ENCODE assay signal across 8 cellular contexts in the genomic region with DNA sequence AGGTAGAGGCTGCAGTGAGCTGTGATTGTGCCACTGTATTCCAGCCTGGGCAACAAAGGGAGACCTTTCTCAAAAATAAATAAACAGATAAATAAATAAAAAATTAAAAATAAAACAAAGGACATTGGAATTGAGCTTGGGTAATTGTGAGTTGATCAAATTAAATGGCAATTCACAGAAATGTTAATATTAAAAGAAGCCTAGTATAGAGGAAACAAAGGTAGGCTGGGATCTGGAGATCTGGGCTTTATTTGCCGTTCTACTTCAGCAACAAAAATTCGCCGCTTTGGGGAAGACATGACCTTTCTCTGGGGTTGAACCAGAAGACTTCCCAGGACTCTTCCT. TPM values are rescaled to one million over a fixed set of nuclear protein-coding genes. Genes with fewer than 3 reads are reported as not detected.
DNase-seq lines count a peak whose midpoint lies in the region; ATAC-seq and TF ChIP-seq lines count a peak whose summit lies in the region.

No MANE protein-coding gene starts in this region.

- peak; percentile 19 for ATAC-seq in GM21367 (IDR thresholded peaks at IDR 0.05; ENCODE audit: unreplicated experiment)
- ATAC-seq in SK-N-SH treated with all-trans-retinoic acid at 6 μM for 48 hours = peak; percentile 29
- ATAC-seq in gastrocnemius medialis = peak in 1 of 2 donors; percentile 8
- no peak for ATAC-seq in HG02884 (IDR thresholded peaks at IDR 0.05; ENCODE audit: unreplicated experiment)
- ATAC-seq in HG02870 (IDR thresholded peaks at IDR 0.05; ENCODE audit: unreplicated experiment) = no peak
- no peak for ATAC-seq in HG03460 (IDR thresholded peaks at IDR 0.05; ENCODE audit: unreplicated experiment)

- peaks cover 2 to 31% of the 10 kb centered on the region in 2 donors for H3K36me3 ChIP-seq in gastrocnemius medialis

- DNase-seq in fibroblast of pulmonary artery (ENCODE audit: low read depth) = no peak
- no peak for DNase-seq in gastrocnemius medialis
- DNase-seq in NCI-H82 (lab: John Stamatoyannopoulos, UW) = no peak

- TF ChIP-seq CTCF in fibroblast of pulmonary artery (IDR thresholded peaks at IDR 0.05; ENCODE audit: low read length, missing control alignments) = no peak
- no peak for TF ChIP-seq CTCF in gastrocnemius medialis (IDR thresholded peaks at IDR 0.05 in 4 of 5, conservative IDR thresholded peaks at IDR 0.05 in 1 of 5)

- no peaks in the 10 kb centered on the region for H3K9me3 ChIP-seq in gastrocnemius medialis

- H3K4me1 ChIP-seq in gastrocnemius medialis = peaks cover 12 to 17% of the 10 kb centered on the region in 2 donors

- no peaks in the 10 kb centered on the region for H3K27me3 ChIP-seq in gastrocnemius medialis

- H3K4me3 ChIP-seq in fibroblast of pulmonary artery (replicated peaks; ENCODE audit: low read depth, low read length) (peak overlapping the region; percentile 95), gastrocnemius medialis (peak overlapping the region; percentile 85 to 100 (median 91))

- peak overlapping the region; percentile 81 to 94 (median 88) for H3K27ac ChIP-seq in gastrocnemius medialis

- intact Hi-C loops in gastrocnemius medialis (cut with DNase I; ENCODE audit: low total_unique reads) = loop anchor here (1.0 kb wide), 2 partner anchors 25 to 51 kb away; a partner anchor contains a TSS

- no peak for TF ChIP-seq POLR2A in gastrocnemius medialis (IDR thresholded peaks at IDR 0.05)

- in situ Hi-C loops in gastrocnemius medialis (cut with MboI; ENCODE audit: low sequenced_read_pairs in 4 of 4) = loop anchor here in 1 of 4 donors (25.0 kb wide), 1 partner anchor 186 kb away; a partner anchor contains a TSS

TF ChIP-seq in SK-N-SH treated with all-trans-retinoic acid at 6 μM for 48 hours, 23 proteins besides CTCF, POLR2A, EP300 and RAD21:
- TF ChIP-seq OSR1 (CRISPR knock-in tag; IDR thresholded peaks at IDR 0.05) = no peak
- TF ChIP-seq, protein P1, sequence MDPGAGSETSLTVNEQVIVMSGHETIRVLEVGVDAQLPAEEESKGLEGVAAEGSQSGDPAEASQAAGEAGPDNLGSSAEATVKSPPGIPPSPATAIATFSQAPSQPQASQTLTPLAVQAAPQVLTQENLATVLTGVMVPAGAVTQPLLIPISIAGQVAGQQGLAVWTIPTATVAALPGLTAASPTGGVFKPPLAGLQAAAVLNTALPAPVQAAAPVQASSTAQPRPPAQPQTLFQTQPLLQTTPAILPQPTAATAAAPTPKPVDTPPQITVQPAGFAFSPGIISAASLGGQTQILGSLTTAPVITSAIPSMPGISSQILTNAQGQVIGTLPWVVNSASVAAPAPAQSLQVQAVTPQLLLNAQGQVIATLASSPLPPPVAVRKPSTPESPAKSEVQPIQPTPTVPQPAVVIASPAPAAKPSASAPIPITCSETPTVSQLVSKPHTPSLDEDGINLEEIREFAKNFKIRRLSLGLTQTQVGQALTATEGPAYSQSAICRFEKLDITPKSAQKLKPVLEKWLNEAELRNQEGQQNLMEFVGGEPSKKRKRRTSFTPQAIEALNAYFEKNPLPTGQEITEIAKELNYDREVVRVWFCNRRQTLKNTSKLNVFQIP (CRISPR knock-in tag; IDR thresholded peaks at IDR 0.05; ENCODE audit: borderline replicate concordance, low read depth) = no peak
- TF ChIP-seq, protein P2, sequence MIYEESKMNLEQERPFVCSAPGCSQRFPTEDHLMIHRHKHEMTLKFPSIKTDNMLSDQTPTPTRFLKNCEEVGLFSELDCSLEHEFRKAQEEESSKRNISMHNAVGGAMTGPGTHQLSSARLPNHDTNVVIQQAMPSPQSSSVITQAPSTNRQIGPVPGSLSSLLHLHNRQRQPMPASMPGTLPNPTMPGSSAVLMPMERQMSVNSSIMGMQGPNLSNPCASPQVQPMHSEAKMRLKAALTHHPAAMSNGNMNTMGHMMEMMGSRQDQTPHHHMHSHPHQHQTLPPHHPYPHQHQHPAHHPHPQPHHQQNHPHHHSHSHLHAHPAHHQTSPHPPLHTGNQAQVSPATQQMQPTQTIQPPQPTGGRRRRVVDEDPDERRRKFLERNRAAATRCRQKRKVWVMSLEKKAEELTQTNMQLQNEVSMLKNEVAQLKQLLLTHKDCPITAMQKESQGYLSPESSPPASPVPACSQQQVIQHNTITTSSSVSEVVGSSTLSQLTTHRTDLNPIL (CRISPR knock-in tag; IDR thresholded peaks at IDR 0.05; ENCODE audit: low read depth) = no peak
- no peak for TF ChIP-seq TCF4 (CRISPR knock-in tag; IDR thresholded peaks at IDR 0.05; ENCODE audit: borderline replicate concordance)
- TF ChIP-seq BACH2 (CRISPR knock-in tag; IDR thresholded peaks at IDR 0.05; ENCODE audit: borderline replicate concordance) = no peak
- no peak for TF ChIP-seq ARNTL (CRISPR knock-in tag; IDR thresholded peaks at IDR 0.05; ENCODE audit: borderline replicate concordance, low read depth)
- TF ChIP-seq, protein P3, sequence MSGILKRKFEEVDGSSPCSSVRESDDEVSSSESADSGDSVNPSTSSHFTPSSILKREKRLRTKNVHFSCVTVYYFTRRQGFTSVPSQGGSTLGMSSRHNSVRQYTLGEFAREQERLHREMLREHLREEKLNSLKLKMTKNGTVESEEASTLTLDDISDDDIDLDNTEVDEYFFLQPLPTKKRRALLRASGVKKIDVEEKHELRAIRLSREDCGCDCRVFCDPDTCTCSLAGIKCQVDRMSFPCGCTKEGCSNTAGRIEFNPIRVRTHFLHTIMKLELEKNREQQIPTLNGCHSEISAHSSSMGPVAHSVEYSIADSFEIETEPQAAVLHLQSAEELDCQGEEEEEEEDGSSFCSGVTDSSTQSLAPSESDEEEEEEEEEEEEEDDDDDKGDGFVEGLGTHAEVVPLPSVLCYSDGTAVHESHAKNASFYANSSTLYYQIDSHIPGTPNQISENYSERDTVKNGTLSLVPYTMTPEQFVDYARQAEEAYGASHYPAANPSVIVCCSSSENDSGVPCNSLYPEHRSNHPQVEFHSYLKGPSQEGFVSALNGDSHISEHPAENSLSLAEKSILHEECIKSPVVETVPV (CRISPR knock-in tag; IDR thresholded peaks at IDR 0.05) = no peak
- TF ChIP-seq ZNF565 (CRISPR knock-in tag; conservative IDR thresholded peaks at IDR 0.05; ENCODE audit: low read depth) = no peak
- no peak for TF ChIP-seq ISL1 (CRISPR knock-in tag; IDR thresholded peaks at IDR 0.05)
- TF ChIP-seq, protein P4, sequence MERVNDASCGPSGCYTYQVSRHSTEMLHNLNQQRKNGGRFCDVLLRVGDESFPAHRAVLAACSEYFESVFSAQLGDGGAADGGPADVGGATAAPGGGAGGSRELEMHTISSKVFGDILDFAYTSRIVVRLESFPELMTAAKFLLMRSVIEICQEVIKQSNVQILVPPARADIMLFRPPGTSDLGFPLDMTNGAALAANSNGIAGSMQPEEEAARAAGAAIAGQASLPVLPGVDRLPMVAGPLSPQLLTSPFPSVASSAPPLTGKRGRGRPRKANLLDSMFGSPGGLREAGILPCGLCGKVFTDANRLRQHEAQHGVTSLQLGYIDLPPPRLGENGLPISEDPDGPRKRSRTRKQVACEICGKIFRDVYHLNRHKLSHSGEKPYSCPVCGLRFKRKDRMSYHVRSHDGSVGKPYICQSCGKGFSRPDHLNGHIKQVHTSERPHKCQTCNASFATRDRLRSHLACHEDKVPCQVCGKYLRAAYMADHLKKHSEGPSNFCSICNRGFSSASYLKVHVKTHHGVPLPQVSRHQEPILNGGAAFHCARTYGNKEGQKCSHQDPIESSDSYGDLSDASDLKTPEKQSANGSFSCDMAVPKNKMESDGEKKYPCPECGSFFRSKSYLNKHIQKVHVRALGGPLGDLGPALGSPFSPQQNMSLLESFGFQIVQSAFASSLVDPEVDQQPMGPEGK (CRISPR knock-in tag; IDR thresholded peaks at IDR 0.05; ENCODE audit: borderline replicate concordance) = no peak
- no peak for TF ChIP-seq SNAI2 (CRISPR knock-in tag; IDR thresholded peaks at IDR 0.05)
- TF ChIP-seq, protein P5, sequence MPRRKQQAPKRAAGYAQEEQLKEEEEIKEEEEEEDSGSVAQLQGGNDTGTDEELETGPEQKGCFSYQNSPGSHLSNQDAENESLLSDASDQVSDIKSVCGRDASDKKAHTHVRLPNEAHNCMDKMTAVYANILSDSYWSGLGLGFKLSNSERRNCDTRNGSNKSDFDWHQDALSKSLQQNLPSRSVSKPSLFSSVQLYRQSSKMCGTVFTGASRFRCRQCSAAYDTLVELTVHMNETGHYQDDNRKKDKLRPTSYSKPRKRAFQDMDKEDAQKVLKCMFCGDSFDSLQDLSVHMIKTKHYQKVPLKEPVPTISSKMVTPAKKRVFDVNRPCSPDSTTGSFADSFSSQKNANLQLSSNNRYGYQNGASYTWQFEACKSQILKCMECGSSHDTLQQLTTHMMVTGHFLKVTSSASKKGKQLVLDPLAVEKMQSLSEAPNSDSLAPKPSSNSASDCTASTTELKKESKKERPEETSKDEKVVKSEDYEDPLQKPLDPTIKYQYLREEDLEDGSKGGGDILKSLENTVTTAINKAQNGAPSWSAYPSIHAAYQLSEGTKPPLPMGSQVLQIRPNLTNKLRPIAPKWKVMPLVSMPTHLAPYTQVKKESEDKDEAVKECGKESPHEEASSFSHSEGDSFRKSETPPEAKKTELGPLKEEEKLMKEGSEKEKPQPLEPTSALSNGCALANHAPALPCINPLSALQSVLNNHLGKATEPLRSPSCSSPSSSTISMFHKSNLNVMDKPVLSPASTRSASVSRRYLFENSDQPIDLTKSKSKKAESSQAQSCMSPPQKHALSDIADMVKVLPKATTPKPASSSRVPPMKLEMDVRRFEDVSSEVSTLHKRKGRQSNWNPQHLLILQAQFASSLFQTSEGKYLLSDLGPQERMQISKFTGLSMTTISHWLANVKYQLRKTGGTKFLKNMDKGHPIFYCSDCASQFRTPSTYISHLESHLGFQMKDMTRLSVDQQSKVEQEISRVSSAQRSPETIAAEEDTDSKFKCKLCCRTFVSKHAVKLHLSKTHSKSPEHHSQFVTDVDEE (CRISPR knock-in tag; IDR thresholded peaks at IDR 0.05) = no peak
- no peak for TF ChIP-seq ZNF8 (CRISPR knock-in tag; IDR thresholded peaks at IDR 0.05)
- no peak for TF ChIP-seq ZFP3 (CRISPR knock-in tag; IDR thresholded peaks at IDR 0.05)
- TF ChIP-seq PPARA (CRISPR knock-in tag; IDR thresholded peaks at IDR 0.05; ENCODE audit: borderline replicate concordance) = no peak
- TF ChIP-seq ZNF70 (CRISPR knock-in tag; IDR thresholded peaks at IDR 0.05) = no peak
- no peak for TF ChIP-seq GLIS3 (CRISPR knock-in tag; IDR thresholded peaks at IDR 0.05)
- no peak for TF ChIP-seq RARB (CRISPR knock-in tag; IDR thresholded peaks at IDR 0.05)
- no peak for TF ChIP-seq ZFP30 (CRISPR knock-in tag; IDR thresholded peaks at IDR 0.05)

RNA-seq across cellular contexts. Expression of a gene that starts 0.3 kb away (rescaled TPM):
- 10 to 100 TPM; 44.8 to 54.6 (median 53.5) TPM for total RNA-seq in gastrocnemius medialis

RNA-seq across cellular contexts. Expression of a gene that starts 7.5 kb away (rescaled TPM):
- not detected for total RNA-seq in gastrocnemius medialis

RNA-seq across cellular contexts. Expression of a gene that starts 11.9 kb away (rescaled TPM):
- total RNA-seq in gastrocnemius medialis = 10 to 100 TPM; 17.5 to 31.2 (median 20.7) TPM

RNA-seq across cellular contexts. Expression of a gene that starts 25.6 kb away (rescaled TPM):
- 100 to 1,000 TPM in 1 of 4 donors, 10 to 100 TPM in 3; 76.2 to 104 (median 86.8) TPM for total RNA-seq in gastrocnemius medialis

RNA-seq across cellular contexts. Expression of a gene that starts 25.7 kb away (rescaled TPM):
- not detected for total RNA-seq in gastrocnemius medialis

Comparison
In these comparisons a context has a peak if more than half of its experiments do, and no peak if none do; other contexts are left out.
1. ATAC-seq: peak in GM21367 (single experiment) and SK-N-SH treated with all-trans-retinoic acid at 6 μM for 48 hours (single experiment); none in HG02884 (single experiment), HG02870 (single experiment) and HG03460 (single experiment).